1 cellular context compared by ENCODE assay signal in genomic region chr6:139587469-139587868, GRCh38.
TF ChIP-seq lines count a peak whose summit lies in the region.

No MANE protein-coding gene starts in this region.

TF ChIP-seq in HCT116, 20 proteins besides CTCF, POLR2A, EP300 and RAD21 (continued from another document):
- TF ChIP-seq REST (IDR thresholded peaks at IDR 0.05; ENCODE audit: low read depth), result no peak
- no peak for TF ChIP-seq ZNF274 (IDR thresholded peaks at IDR 0.05; ENCODE audit: low read depth, low read length)
- no peak for TF ChIP-seq ATF3 (IDR thresholded peaks at IDR 0.05)
